ENCODE assay signal across 17 cellular contexts in the genomic region with DNA sequence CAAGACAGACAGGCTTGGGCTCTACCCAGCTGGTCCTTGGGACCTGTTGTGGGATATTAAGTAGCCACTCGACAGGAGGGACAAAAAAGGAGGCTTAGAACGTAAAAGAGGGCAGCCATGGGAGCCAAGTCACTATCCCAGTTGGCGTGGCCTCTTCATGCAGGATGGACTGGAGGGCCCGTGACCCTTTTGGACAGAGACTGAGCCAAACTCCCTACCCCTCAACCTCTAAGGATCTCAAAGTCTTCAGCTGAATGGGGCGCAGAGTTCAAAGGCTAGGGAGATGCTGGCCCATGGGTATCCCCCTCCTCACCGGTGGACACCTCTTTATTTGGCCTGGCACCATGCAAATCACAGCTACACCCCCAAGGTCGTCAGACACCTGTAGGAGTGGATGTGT. TPM values are rescaled to one million over a fixed set of nuclear protein-coding genes. Genes with fewer than 3 reads are reported as not detected.
A peak's percentile ranks its signal among the peaks of the same experiment; 100 is the strongest.
DNase-seq lines count a peak whose midpoint lies in the region; ATAC-seq and TF ChIP-seq lines count a peak whose summit lies in the region.
"Had no signal": no experiment of that assay in that cellular context is flagged by ENCODE, and none has a peak within 500 bp of the region (broad histone marks: within the 10 kb centered on the region; RNA-seq: fewer than 3 reads in every experiment).

No MANE protein-coding gene starts in this region.

- H3K9me2 ChIP-seq in MM.1S (replicated peaks; ENCODE audit: insufficient read depth, low read length), result no peaks in the 10 kb centered on the region

- no peak overlapping the region for H3K14ac ChIP-seq in neuronal stem cell (ENCODE audit: low read length)

- H3K23ac ChIP-seq in neuronal stem cell (ENCODE audit: low read depth, low read length, poor library complexity), result no peak overlapping the region

- no peaks in the 10 kb centered on the region for H3F3A ChIP-seq in MM.1S (ENCODE audit: insufficient read depth, low read length)

- no peak overlapping the region for H2BK120ac ChIP-seq in neuronal stem cell (ENCODE audit: low read depth, low read length)

- H3K36me3 Mint-ChIP-seq in immature natural killer cell (no peaks in the 10 kb centered on the region), T-helper 17 cell (ENCODE audit: low read depth) (peaks cover 6% of the 10 kb centered on the region)
- H3K36me3 Mint-ChIP-seq: CD4-positive, alpha-beta memory T cell had no signal

- H3K27ac Mint-ChIP-seq in immature natural killer cell, result no peak overlapping the region
- H3K27ac Mint-ChIP-seq in T-helper 17 cell, result no peak overlapping the region
- H3K27ac Mint-ChIP-seq: B cell, HFFc6 had no signal

- H3K79me1 ChIP-seq in neuronal stem cell (ENCODE audit: low read depth, low read length), result no peaks in the 10 kb centered on the region

- no CpG with 5 or more reads among the region's 7 CpGs for WGBS in neuronal stem cell (ENCODE audit: extremely low coverage in 2 of 2, insufficient read length in 2 of 2, insufficient replicate concordance in 1 of 2), 2 donors
- WGBS in stomach, 5 donors, result 72 to 88% (median 78%) methylated on average over 6 to 7 of the region's 7 CpGs

- H2BK12ac ChIP-seq in neuronal stem cell (ENCODE audit: low read length), result no peak overlapping the region

- peak overlapping the region; percentile 62 for H2AK5ac ChIP-seq in neuronal stem cell (ENCODE audit: low read depth, low read length)

- no peaks in the 10 kb centered on the region for H4K20me1 ChIP-seq in BLaER1
- H4K20me1 ChIP-seq in MM.1S (ENCODE audit: insufficient read depth, low read length), result no peaks in the 10 kb centered on the region

- H3K4me1 ChIP-seq in BLaER1 (peaks cover 85% of the 10 kb centered on the region), neuronal stem cell (ENCODE audit: control insufficient read depth in 2 of 2, insufficient read depth in 1 of 2, low read depth in 1 of 2, low read length in 2 of 2) (no peaks in the 10 kb centered on the region), skeletal muscle tissue (ENCODE audit: control insufficient read depth in 3 of 3, insufficient read depth in 3 of 3, low read length in 3 of 3) (peaks cover 46 to 77% (median 49%) of the 10 kb centered on the region in 3 donors), stomach (peaks cover 0 to 8% (median 0%) of the 10 kb centered on the region in 4 donors), MM.1S (ENCODE audit: low read length) (peaks cover 8% of the 10 kb centered on the region; the same call in 1 of the 2 replicates)

- H3K4me1 Mint-ChIP-seq in immature natural killer cell (no peaks in the 10 kb centered on the region), T-helper 17 cell (peaks cover 4% of the 10 kb centered on the region)
- H3K4me1 Mint-ChIP-seq: CD4-positive, alpha-beta memory T cell had no signal

- ATAC-seq in T-helper 17 cell, result no peak

- peak overlapping the region; percentile 75 for H3K27ac ChIP-seq in BLaER1
- peak overlapping the region; percentile 39 for H3K27ac ChIP-seq in cingulate gyrus (ENCODE audit: low read depth, low read length)
- no peak overlapping the region for H3K27ac ChIP-seq in neuronal stem cell (replicated peaks; ENCODE audit: low read length)
- peak overlapping the region; percentile 61 for H3K27ac ChIP-seq in skeletal muscle tissue (ENCODE audit: low read depth, low read length)
- H3K27ac ChIP-seq in stomach, result no peak overlapping the region
- H3K27ac ChIP-seq in MM.1S (ENCODE audit: low read length), result no peak overlapping the region
- H3K27ac ChIP-seq: 22Rv1 had no signal

- H3K27me3 Mint-ChIP-seq in immature natural killer cell (ENCODE audit: low read depth in 3 of 3) (peaks cover 0 to 3% (median 2%) of the 10 kb centered on the region in 3 donors), T-helper 17 cell (peaks cover 35% of the 10 kb centered on the region)
- H3K27me3 Mint-ChIP-seq: CD4-positive, alpha-beta memory T cell had no signal

- H2AFZ ChIP-seq in neuronal stem cell (ENCODE audit: low read length) (no peak overlapping the region), MM.1S (ENCODE audit: low read length) (no peak overlapping the region)

- no peak overlapping the region for H4K91ac ChIP-seq in neuronal stem cell (ENCODE audit: low read depth, low read length, poor library complexity)

- peak overlapping the region; percentile 42 for H2BK15ac ChIP-seq in neuronal stem cell (ENCODE audit: low read length)

- H3K79me2 ChIP-seq in MM.1S (ENCODE audit: low read length), result no peaks in the 10 kb centered on the region

- 0 out of 2 replicates have a peak, but pooled peaks cover 1% of the 10 kb centered on the region for H3K36me3 ChIP-seq in BLaER1
- no peaks in the 10 kb centered on the region for H3K36me3 ChIP-seq in neuronal stem cell (replicated peaks in 1 of 2; ENCODE audit: control insufficient read depth in 2 of 2, insufficient read depth in 2 of 2, low read length in 2 of 2)
- peaks cover 0 to 2% (median 2%) of the 10 kb centered on the region in 3 donors for H3K36me3 ChIP-seq in skeletal muscle tissue (ENCODE audit: control insufficient read depth in 3 of 3, insufficient read depth in 3 of 3, low read length in 3 of 3)
- H3K36me3 ChIP-seq in stomach, result no peaks in the 10 kb centered on the region
- no peaks in the 10 kb centered on the region for H3K36me3 ChIP-seq in MM.1S (replicated peaks; ENCODE audit: insufficient read depth, low read length)
- H3K36me3 ChIP-seq: HAP-1 had no signal

- no peak overlapping the region for H3K4me3 Mint-ChIP-seq in immature natural killer cell
- no peak overlapping the region for H3K4me3 Mint-ChIP-seq in T-helper 17 cell
- H3K4me3 Mint-ChIP-seq: B cell; CD4-positive, alpha-beta memory T cell; HFFc6 had no signal

- no peak for TF ChIP-seq POLR2A in stomach (IDR thresholded peaks at IDR 0.05)

- no peak overlapping the region for H3K18ac ChIP-seq in neuronal stem cell (ENCODE audit: low read length)

- no peaks in the 10 kb centered on the region for H3K27me3 ChIP-seq in BLaER1
- peaks cover 0 to 36% (median 0%) of the 10 kb centered on the region in 3 experiments for H3K27me3 ChIP-seq in neuronal stem cell (ENCODE audit: control insufficient read depth in 3 of 3, insufficient read depth in 3 of 3, low read depth in 1 of 3, low read length in 3 of 3)
- H3K27me3 ChIP-seq in skeletal muscle tissue (ENCODE audit: control insufficient read depth in 3 of 3, insufficient read depth in 3 of 3, low read length in 3 of 3), result no peaks in the 10 kb centered on the region
- peaks cover 0 to under 1% (median 0%) of the 10 kb centered on the region in 3 donors for H3K27me3 ChIP-seq in stomach
- no peaks in the 10 kb centered on the region for H3K27me3 ChIP-seq in MM.1S (replicated peaks; ENCODE audit: insufficient read depth, low read length)

- intact Hi-C loops in stomach (cut with DNase I; ENCODE audit: low total_unique reads), result no loop called here

- H2BK5ac ChIP-seq in neuronal stem cell (ENCODE audit: low read length), result no peak overlapping the region

- TF ChIP-seq CTCF in stomach (IDR thresholded peaks at IDR 0.05) (no peak), MM.1S (IDR thresholded peaks at IDR 0.05; ENCODE audit: low read length) (no peak)

- H4K8ac ChIP-seq in neuronal stem cell (ENCODE audit: low read depth, low read length), result no peak overlapping the region

- TF ChIP-seq EP300 in stomach (IDR thresholded peaks at IDR 0.05), result no peak

- DNase-seq in neuronal stem cell (ENCODE audit: low spot score) (no peak), stomach (no peak), immature natural killer cell (no peak), T-helper 17 cell (no peak), MM.1S (no peak)
- DNase-seq: Calu3; CD4-positive, alpha-beta memory T cell; COR-L47; DND-41; GOT3; HFFc6 had no signal

- H3K9me3 Mint-ChIP-seq in immature natural killer cell, result no peaks in the 10 kb centered on the region
- H3K9me3 Mint-ChIP-seq: HFFc6 had no signal

- no peak overlapping the region for H3K9ac ChIP-seq in BLaER1
- H3K9ac ChIP-seq in neuronal stem cell (ENCODE audit: low read depth, low read length, poor library complexity), result no peak overlapping the region
- H3K9ac ChIP-seq in skeletal muscle tissue (ENCODE audit: low read depth in 1 of 3, low read length in 3 of 3), result no peak overlapping the region
- no peak overlapping the region for H3K9ac ChIP-seq in MM.1S (ENCODE audit: low read length)

- H3K4me2 ChIP-seq in BLaER1 (peak overlapping the region; percentile 85), neuronal stem cell (ENCODE audit: insufficient read depth, low read length, poor library complexity, severe bottlenecking) (no peak overlapping the region), MM.1S (ENCODE audit: low read depth, low read length) (no peak overlapping the region)

- no peaks in the 10 kb centered on the region for H3K9me3 ChIP-seq in BLaER1
- no peaks in the 10 kb centered on the region for H3K9me3 ChIP-seq in neuronal stem cell (replicated peaks in 1 of 2; ENCODE audit: control insufficient read depth in 2 of 2, insufficient read depth in 1 of 2, low read depth in 1 of 2, low read length in 2 of 2)
- no peaks in the 10 kb centered on the region for H3K9me3 ChIP-seq in skeletal muscle tissue (ENCODE audit: control insufficient read depth in 3 of 3, low read length in 3 of 3)
- H3K9me3 ChIP-seq in stomach, result no peaks in the 10 kb centered on the region
- H3K9me3 ChIP-seq in T-helper 17 cell (ENCODE audit: control insufficient read depth, low read length, poor library complexity, severe bottlenecking), result no peaks in the 10 kb centered on the region
- no peaks in the 10 kb centered on the region for H3K9me3 ChIP-seq in MM.1S (replicated peaks; ENCODE audit: insufficient read depth, low read length)
- H3K9me3 ChIP-seq: HAP-1 had no signal

- no peak overlapping the region for H3K4ac ChIP-seq in neuronal stem cell (ENCODE audit: low read length)

- H3K4me3 ChIP-seq in BLaER1 (no peak overlapping the region), neuronal stem cell (ENCODE audit: low read length in 2 of 2) (no peak overlapping the region), skeletal muscle tissue (ENCODE audit: low read length in 3 of 3) (no peak overlapping the region), stomach (no peak overlapping the region), MM.1S (ENCODE audit: low read length) (no peak overlapping the region)
- H3K4me3 ChIP-seq: HAP-1 had no signal

RNA-seq across cellular contexts. Expression of a gene that starts 57.8 kb away (rescaled TPM):
- 103 TPM for polyA plus RNA-seq in neuronal stem cell (2013, experiment 1 of 2)
- 99.6 TPM for polyA plus RNA-seq in neuronal stem cell (2013, experiment 2 of 2)
- 127 TPM for total RNA-seq in skeletal muscle tissue
- 100 to 1,000 TPM in 2 of 5 donors, 10 to 100 TPM in 3; 79.1 to 120 (median 91.0) TPM for total RNA-seq in stomach
- 100 to 1,000 TPM in 1 of 3 donors, 10 to 100 TPM in 2; 64.0 to 122 (median 99.7) TPM for polyA plus RNA-seq in stomach
- polyA plus RNA-seq in immature natural killer cell, result 100 to 1,000 TPM; 157 to 162 (median 162) TPM
- 10 to 100 TPM; 87.0 to 88.0 TPM for total RNA-seq in T-helper 17 cell

Comparison
In these comparisons a context has a peak if more than half of its experiments do, and no peak if none do; other contexts are left out.
1. H3K27ac ChIP-seq: peak in BLaER1 (single experiment), cingulate gyrus (single experiment) and skeletal muscle tissue (single experiment); none in neuronal stem cell (single experiment), stomach (0 of 5) and MM.1S (single experiment).